Comparison of ENCODE assay signal across 1 cellular context in the genomic region with DNA sequence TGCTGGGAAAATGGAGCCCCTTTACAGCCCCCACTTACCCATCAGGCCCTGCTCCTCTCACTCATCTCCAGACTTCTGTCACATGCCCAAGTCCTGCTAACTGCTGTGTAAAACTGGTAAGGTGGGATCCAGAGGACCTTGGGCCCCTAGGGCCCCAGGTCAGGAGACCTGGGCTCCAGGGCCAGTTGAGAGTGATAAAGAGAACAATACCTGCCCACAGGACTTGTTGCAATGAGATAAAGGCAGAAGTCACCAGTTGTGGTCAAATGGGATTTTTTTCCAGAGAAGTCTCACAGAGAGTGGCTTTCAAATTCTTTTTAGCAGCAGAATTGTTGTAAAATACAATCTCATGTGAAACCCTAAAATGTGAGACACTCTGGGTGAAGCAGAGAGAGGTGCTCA.
TF ChIP-seq lines count a peak whose summit lies in the region.

No MANE protein-coding gene starts in this region.

TF ChIP-seq in IMR-90, 13 proteins besides CTCF, POLR2A, EP300 and RAD21:
- TF ChIP-seq RFX5 (IDR thresholded peaks at IDR 0.05; ENCODE audit: low read depth, low read length) (no peak), NFE2L2 (IDR thresholded peaks at IDR 0.05; ENCODE audit: low read depth, low read length) (no peak), MXI1 (IDR thresholded peaks at IDR 0.05; ENCODE audit: borderline replicate concordance, low read depth, low read length) (no peak), SMC3 (IDR thresholded peaks at IDR 0.05; ENCODE audit: low read depth, low read length) (no peak)
- TF ChIP-seq, protein P1, sequence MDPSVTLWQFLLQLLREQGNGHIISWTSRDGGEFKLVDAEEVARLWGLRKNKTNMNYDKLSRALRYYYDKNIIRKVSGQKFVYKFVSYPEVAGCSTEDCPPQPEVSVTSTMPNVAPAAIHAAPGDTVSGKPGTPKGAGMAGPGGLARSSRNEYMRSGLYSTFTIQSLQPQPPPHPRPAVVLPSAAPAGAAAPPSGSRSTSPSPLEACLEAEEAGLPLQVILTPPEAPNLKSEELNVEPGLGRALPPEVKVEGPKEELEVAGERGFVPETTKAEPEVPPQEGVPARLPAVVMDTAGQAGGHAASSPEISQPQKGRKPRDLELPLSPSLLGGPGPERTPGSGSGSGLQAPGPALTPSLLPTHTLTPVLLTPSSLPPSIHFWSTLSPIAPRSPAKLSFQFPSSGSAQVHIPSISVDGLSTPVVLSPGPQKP (IDR thresholded peaks at IDR 0.05; ENCODE audit: borderline replicate concordance, low read depth, low read length) = no peak
